8 cellular contexts compared by ENCODE assay signal in the genomic region with DNA sequence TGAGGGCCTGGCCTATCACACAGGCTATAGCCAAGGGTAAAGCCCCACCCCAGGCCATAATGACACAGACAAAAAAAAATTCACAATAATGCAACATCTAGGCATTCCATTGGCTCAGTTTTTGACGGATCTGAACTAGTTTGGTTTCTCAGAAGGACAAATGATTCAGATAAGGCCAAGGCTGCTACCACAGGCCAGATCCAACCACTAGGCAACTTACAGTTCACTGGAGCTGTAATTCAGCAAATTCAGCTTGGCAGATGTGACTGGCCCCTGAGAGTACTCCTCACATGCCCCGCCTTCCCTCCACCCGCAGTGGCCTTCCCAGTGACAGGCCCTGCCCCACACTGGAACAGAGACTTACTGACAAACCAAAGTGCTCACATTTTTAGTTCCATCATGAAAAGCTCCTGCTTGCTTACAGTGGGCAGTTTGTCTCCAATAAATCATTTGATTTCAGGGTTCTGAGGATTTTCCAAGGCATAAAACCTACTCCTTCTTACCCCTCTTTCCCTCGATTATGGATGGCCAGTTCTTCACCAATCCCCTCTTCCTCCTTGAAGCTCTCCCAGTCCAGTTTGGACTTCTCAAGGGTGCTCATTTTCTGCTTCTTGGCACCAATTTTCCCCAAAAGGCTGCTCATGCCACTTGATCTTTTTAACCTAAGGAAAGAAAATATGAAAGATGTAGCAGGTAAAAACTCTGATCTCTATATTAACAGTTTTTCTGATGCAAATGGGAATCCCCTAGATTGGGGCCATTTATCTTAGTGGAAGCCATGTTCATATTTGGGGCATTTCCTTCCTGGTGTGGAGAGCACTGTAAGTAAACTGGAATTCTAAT. TPM values are rescaled to one million over a fixed set of nuclear protein-coding genes. Genes with fewer than 3 reads are reported as not detected.
DNase-seq lines count a peak whose midpoint lies in the region; ATAC-seq and TF ChIP-seq lines count a peak whose summit lies in the region.

No MANE protein-coding gene starts in this region.

- no peak for ATAC-seq in HG03521 (IDR thresholded peaks at IDR 0.05; ENCODE audit: unreplicated experiment)
- ATAC-seq in HG03025 (IDR thresholded peaks at IDR 0.05; ENCODE audit: low FRiP score, unreplicated experiment) = no peak
- ATAC-seq in activated CD8-positive, alpha-beta memory T cell treated with anti-CD3 and anti-CD28 coated beads, Interleukin-2, amount 10 ng/mL, durations not matched to agents 7 days and 5 days = no peak

- CTCF ChIA-PET in activated CD8-positive, alpha-beta memory T cell treated with anti-CD3 and anti-CD28 coated beads, Interleukin-2, amount 10 ng/mL, durations not matched to agents 7 days and 5 days (lab: Charles Lee) = interaction anchor here (1.9 kb wide), 1 partner anchor 105 kb away, joined by 5 read pairs; no protein-coding TSS in a partner anchor

- peaks cover 33% of the 10 kb centered on the region for H3K4me1 ChIP-seq in Loucy (ENCODE audit: insufficient read depth, low read length, poor library complexity, severe bottlenecking)

- intact Hi-C loops in dorsolateral prefrontal cortex (cut with DNase I) = loop anchor here (5.0 kb wide), 1 partner anchor 37 kb away; no protein-coding TSS in a partner anchor

- no peaks in the 10 kb centered on the region for H3K9me3 ChIP-seq in Loucy (ENCODE audit: insufficient read depth, low read depth, low read length)

- H3K4me3 Mint-ChIP-seq in activated CD8-positive, alpha-beta memory T cell treated with anti-CD3 and anti-CD28 coated beads, Interleukin-2, amount 10 ng/mL, durations not matched to agents 7 days and 5 days = no peak overlapping the region

- H3K27me3 ChIP-seq in Loucy (ENCODE audit: insufficient read depth, low read length, poor library complexity, severe bottlenecking) (no peaks in the 10 kb centered on the region), dorsolateral prefrontal cortex (no peaks in the 10 kb centered on the region)

- peak overlapping the region; percentile 55 for H3K4me3 ChIP-seq in Loucy (ENCODE audit: low read length, poor library complexity, severe bottlenecking)
- peak overlapping the region in 1 of 59 donors; percentile 10 for H3K4me3 ChIP-seq in dorsolateral prefrontal cortex

- no peak overlapping the region for H3K27ac Mint-ChIP-seq in activated CD8-positive, alpha-beta memory T cell treated with anti-CD3 and anti-CD28 coated beads, Interleukin-2, amount 10 ng/mL, durations not matched to agents 7 days and 5 days

- H3K79me2 ChIP-seq in Loucy (ENCODE audit: insufficient read depth, low read length) = no peaks in the 10 kb centered on the region

- peaks cover 9% of the 10 kb centered on the region; the same call in 1 of the 2 replicates for H3F3A ChIP-seq in Loucy (ENCODE audit: low read depth)

- no peaks in the 10 kb centered on the region for H3K9me2 ChIP-seq in Loucy (replicated peaks; ENCODE audit: low read depth, low read length)

- DNase-seq in AG08395 (ENCODE audit: low spot score) (peak; percentile 86), dorsolateral prefrontal cortex (peak in 9 of 10 donors; percentile 41 to 79 (median 69)), mucosa of gallbladder (ENCODE audit: low spot score) (peak; percentile 20), SKM-1 (lab: John Stamatoyannopoulos, UW; ENCODE audit: unreplicated experiment) (no peak)
- DNase-seq in activated CD8-positive, alpha-beta memory T cell treated with anti-CD3 and anti-CD28 coated beads, Interleukin-2, amount 10 ng/mL, durations not matched to agents 7 days and 5 days = no peak

- no peak for TF ChIP-seq CTCF in Loucy (conservative IDR thresholded peaks at IDR 0.05; ENCODE audit: low read length)
- TF ChIP-seq CTCF in dorsolateral prefrontal cortex (IDR thresholded peaks at IDR 0.05 in 54 of 56, conservative IDR thresholded peaks at IDR 0.05 in 2 of 56; ENCODE audit: low read depth in 1 of 56, partially characterized antibody in 56 of 56) = peak in 2 of 56 donors; percentile 15 to 35

- peaks cover 13% of the 10 kb centered on the region for H3K36me3 Mint-ChIP-seq in activated CD8-positive, alpha-beta memory T cell treated with anti-CD3 and anti-CD28 coated beads, Interleukin-2, amount 10 ng/mL, durations not matched to agents 7 days and 5 days

- no peak overlapping the region for H2AFZ ChIP-seq in Loucy (ENCODE audit: low read length)

- peak overlapping the region; percentile 78 for H3K4me2 ChIP-seq in Loucy (ENCODE audit: low read depth, low read length, poor library complexity, severe bottlenecking)

- H3K4me1 Mint-ChIP-seq in activated CD8-positive, alpha-beta memory T cell treated with anti-CD3 and anti-CD28 coated beads, Interleukin-2, amount 10 ng/mL, durations not matched to agents 7 days and 5 days = peaks cover 23% of the 10 kb centered on the region

- H3K36me3 ChIP-seq in Loucy (ENCODE audit: insufficient read depth, low read length) = peaks cover 5% of the 10 kb centered on the region; the same call in 1 of the 2 replicates

- no peaks in the 10 kb centered on the region for H4K20me1 ChIP-seq in Loucy (ENCODE audit: insufficient read depth, low read length, poor library complexity, severe bottlenecking)

- peak overlapping the region; percentile 68 for H3K9ac ChIP-seq in Loucy (ENCODE audit: low read depth, low read length, poor library complexity, severe bottlenecking)

- H3K27ac ChIP-seq in dorsolateral prefrontal cortex = peak overlapping the region in 58 of 59 donors; percentile 7 to 96 (median 86)

- H3K27me3 Mint-ChIP-seq in activated CD8-positive, alpha-beta memory T cell treated with anti-CD3 and anti-CD28 coated beads, Interleukin-2, amount 10 ng/mL, durations not matched to agents 7 days and 5 days = no peaks in the 10 kb centered on the region

- no peaks in the 10 kb centered on the region for H3K9me3 Mint-ChIP-seq in activated CD8-positive, alpha-beta memory T cell treated with anti-CD3 and anti-CD28 coated beads, Interleukin-2, amount 10 ng/mL, durations not matched to agents 7 days and 5 days (ENCODE audit: low read depth)

RNA-seq across cellular contexts. Expression of a gene that starts 53.3 kb away (rescaled TPM):
- total RNA-seq in dorsolateral prefrontal cortex = 100 to 1,000 TPM in 52 of 120 experiments, 10 to 100 TPM in 68; 67.8 to 163 (median 96.2) TPM
- total RNA-seq in mucosa of gallbladder = 223 TPM
- under 1 TPM in 1 of 2 experiments, not detected in 1; 0.19 TPM for total RNA-seq in activated CD8-positive, alpha-beta memory T cell treated with anti-CD3 and anti-CD28 coated beads, Interleukin-2, amount 10 ng/mL, durations not matched to agents 7 days and 5 days

Comparison
In these comparisons a context has a peak if more than half of its experiments do, and no peak if none do; other contexts are left out.
1. DNase-seq: peak in AG08395 (single experiment), dorsolateral prefrontal cortex (9 of 10) and mucosa of gallbladder (single experiment); none in SKM-1 (single experiment) and activated CD8-positive, alpha-beta memory T cell treated with anti-CD3 and anti-CD28 coated beads, Interleukin-2, amount 10 ng/mL, durations not matched to agents 7 days and 5 days (single experiment).
2. RNA of a gene that starts 53.3 kb away (total RNA-seq): 223 TPM in mucosa of gallbladder (single experiment) and 67.8 to 163 TPM in dorsolateral prefrontal cortex; 0.19 TPM in activated CD8-positive, alpha-beta memory T cell treated with anti-CD3 and anti-CD28 coated beads, Interleukin-2, amount 10 ng/mL, durations not matched to agents 7 days and 5 days; every median in the first group is over 10 times any median in the second.